Comparison of ENCODE assay signal across 13 cellular contexts in genomic region chr11:20113147-20113435, GRCh38. TPM values are rescaled to one million over a fixed set of nuclear protein-coding genes. Genes with fewer than 3 reads are reported as not detected.
DNase-seq lines count a peak whose midpoint lies in the region; ATAC-seq, FAIRE-seq and TF ChIP-seq lines count a peak whose summit lies in the region.
"Had no signal": no experiment of that assay in that cellular context is flagged by ENCODE, and none has a peak within 500 bp of the region (broad histone marks: within the 10 kb centered on the region; RNA-seq: fewer than 3 reads in every experiment).

No MANE protein-coding gene starts in this region.

- H2AFZ ChIP-seq in OCI-LY3 (ENCODE audit: low read depth, low read length) (no peak overlapping the region), keratinocyte (ENCODE audit: control insufficient read depth, low read length) (peak overlapping the region; percentile 99)

- DNase-seq in MCF 10A (ENCODE audit: unreplicated experiment): peak; percentile 66
- no peak for DNase-seq in keratinocyte (ENCODE audit: low read depth, low spot score)
- no peak for DNase-seq in left lobe of liver (ENCODE audit: low spot score)
- DNase-seq in anterior cingulate cortex (lab: John Stamatoyannopoulos, UW): no peak
- DNase-seq: activated naive CD4-positive, alpha-beta T cell treated with anti-CD3 and anti-CD28 coated beads, Interleukin-2, amount 50 U/mL, for 16 hours; effector memory CD4-positive, alpha-beta T cell; retina had no signal

- H4K20me1 ChIP-seq in OCI-LY3 (ENCODE audit: insufficient read depth, low read length) (no peaks in the 10 kb centered on the region), keratinocyte (ENCODE audit: control insufficient read depth, extremely low read depth, insufficient read depth, low read length) (peaks cover 10% of the 10 kb centered on the region)

- intact Hi-C loops in MCF 10A (cut with micrococcal nuclease): loop anchor here (5.0 kb wide), 1 partner anchor 76 kb away; no protein-coding TSS in a partner anchor

- no peaks in the 10 kb centered on the region for H3K27me3 Mint-ChIP-seq in MCF 10A (ENCODE audit: insufficient read depth, unreplicated experiment)

- peak overlapping the region; percentile 49 for H3K27ac Mint-ChIP-seq in MCF 10A (ENCODE audit: low read depth, unreplicated experiment)

- H3K4me2 ChIP-seq in OCI-LY3 (ENCODE audit: low read length) (peak overlapping the region; percentile 26), keratinocyte (ENCODE audit: control insufficient read depth, extremely low read depth, insufficient read depth, low read depth, low read length) (peak overlapping the region; percentile 94)

- peaks cover 50% of the 10 kb centered on the region for H3K4me1 Mint-ChIP-seq in MCF 10A (ENCODE audit: insufficient read depth, unreplicated experiment)

- no peak for FAIRE-seq in keratinocyte (lab: Jason Lieb, UNC)

- peaks cover 97% of the 10 kb centered on the region for H3K36me3 Mint-ChIP-seq in MCF 10A (ENCODE audit: insufficient read depth, unreplicated experiment)

- H3K9me3 ChIP-seq in OCI-LY3 (ENCODE audit: insufficient read depth, low read length) (no peaks in the 10 kb centered on the region), keratinocyte (ENCODE audit: control insufficient read depth, low read depth, low read length) (no peaks in the 10 kb centered on the region)
- H3K9me3 ChIP-seq: tibial nerve had no signal

- H3K27me3 ChIP-seq in OCI-LY3 (ENCODE audit: low read depth, low read length): peaks cover 17% of the 10 kb centered on the region; the same call in 1 of the 2 replicates
- no peaks in the 10 kb centered on the region for H3K27me3 ChIP-seq in keratinocyte (ENCODE audit: control insufficient read depth, extremely low read depth, insufficient read depth, low read length)
- H3K27me3 ChIP-seq: tibial nerve had no signal

- peak overlapping the region; percentile 23 for H3K4me3 Mint-ChIP-seq in MCF 10A (ENCODE audit: unreplicated experiment)

- BruUV-seq in MCF 10A (replicated peaks; lab: Mats Ljungman, UMichigan): no TSS peak

- CTCF ChIA-PET in MCF 10A (lab: Yijun Ruan, JAX): interaction anchor here (0.6 to 10.4 kb wide), 18 partner anchors 14 to 790 kb away, joined by 3 to 115 read pairs (median 16); no protein-coding TSS in a partner anchor

- no peaks in the 10 kb centered on the region for H3K36me3 ChIP-seq in OCI-LY3 (replicated peaks; ENCODE audit: low read depth, low read length)
- peaks cover 6 to 10% of the 10 kb centered on the region in 2 experiments for H3K36me3 ChIP-seq in keratinocyte (ENCODE audit: control insufficient read depth in 2 of 2, extremely low read depth in 1 of 2, insufficient read depth in 2 of 2, low read length in 2 of 2)

- POLR2A ChIA-PET in MCF 10A (lab: Yijun Ruan, JAX): interaction anchor here (0.8 to 5.7 kb wide), 25 partner anchors 13 to 835 kb away, joined by 3 to 95 read pairs (median 8); no protein-coding TSS in a partner anchor

- TF ChIP-seq CTCF in OCI-LY3 (IDR thresholded peaks at IDR 0.05; ENCODE audit: low read depth, low read length) (no peak), MCF 10A (IDR thresholded peaks at IDR 0.05; ENCODE audit: unreplicated experiment) (no peak), keratinocyte (optimal IDR thresholded peaks at IDR 0.05 in 1 of 3, IDR thresholded peaks at IDR 0.05 in 1 of 3, conservative IDR thresholded peaks at IDR 0.05 in 1 of 3; ENCODE audit: extremely low read depth in 1 of 3, insufficient read depth in 2 of 3, low read length in 3 of 3) (no peak)

- no peaks in the 10 kb centered on the region for H3K79me2 ChIP-seq in OCI-LY3 (ENCODE audit: low read length)
- no peaks in the 10 kb centered on the region for H3K79me2 ChIP-seq in keratinocyte (ENCODE audit: control insufficient read depth, insufficient read depth, low read length)

- H3K9ac ChIP-seq in OCI-LY3 (ENCODE audit: low read length) (no peak overlapping the region), keratinocyte (ENCODE audit: control insufficient read depth, extremely low read depth, insufficient read depth, low read length) (peak overlapping the region; percentile 87)

- peaks cover 2% of the 10 kb centered on the region for H3K9me1 ChIP-seq in keratinocyte (ENCODE audit: control insufficient read depth, extremely low read depth, insufficient read depth, low read length)

- no peaks in the 10 kb centered on the region for H3K9me3 Mint-ChIP-seq in MCF 10A (ENCODE audit: unreplicated experiment)

- no peak overlapping the region for H3K27ac ChIP-seq in OCI-LY3 (ENCODE audit: low read length)
- H3K27ac ChIP-seq in keratinocyte (ENCODE audit: control insufficient read depth, insufficient read depth, low read length): peak overlapping the region; percentile 99
- peak overlapping the region; percentile 68 for H3K27ac ChIP-seq in temporal lobe (ENCODE audit: low read depth, low read length)

- H3K4me3 ChIP-seq in OCI-LY3 (ENCODE audit: low read length) (no peak overlapping the region), keratinocyte (ENCODE audit: control insufficient read depth in 2 of 3, extremely low read depth in 1 of 3, insufficient read depth in 2 of 3, low read depth in 1 of 3, low read length in 3 of 3) (peak overlapping the region in 2 of 3 experiments; percentile 29 to 64)
- H3K4me3 ChIP-seq: tibial nerve had no signal

- no peak for ATAC-seq in GM19452 (IDR thresholded peaks at IDR 0.05; ENCODE audit: unreplicated experiment)
- no peak for ATAC-seq in GM18907 (IDR thresholded peaks at IDR 0.05; ENCODE audit: unreplicated experiment)
- no peak for ATAC-seq in left lobe of liver

- H3K4me1 ChIP-seq in OCI-LY3 (ENCODE audit: low read length) (peaks cover 15% of the 10 kb centered on the region), keratinocyte (ENCODE audit: control insufficient read depth, extremely low read depth, insufficient read depth, low read length) (peaks cover 36% of the 10 kb centered on the region)

- dilution Hi-C loops in keratinocyte (cut with MboI; ENCODE audit: extremely low pct_ligation_motif_present, low sequenced_read_pairs): no loop called here

RNA-seq across cellular contexts. Expression of gene DBX1, which starts 47.2 kb away (rescaled TPM):
- total RNA-seq in MCF 10A (2022) (not detected in 2 replicates), temporal lobe (not detected), left lobe of liver (not detected)
- not detected in 3 replicates for polyA plus RNA-seq in keratinocyte
- polyA plus RNA-seq in keratinocyte (2011; ENCODE audit: low read depth): not detected
- polyA plus RNA-seq in keratinocyte (2011; cell fraction: cytosol; rRNA removed): not detected in 2 replicates
- not detected in 2 replicates for polyA plus RNA-seq in keratinocyte (2011; cell fraction: nucleus; rRNA removed)
- not detected in 2 replicates for polyA plus RNA-seq in keratinocyte (2012; ENCODE audit: low replicate concordance)
- polyA minus RNA-seq in keratinocyte: not detected in 3 replicates
- polyA minus RNA-seq in keratinocyte (2011; cell fraction: cytosol; rRNA and poly(A)+ RNA removed): not detected
- not detected in 2 replicates for polyA minus RNA-seq in keratinocyte (2011; cell fraction: nucleus; rRNA and poly(A)+ RNA removed)
- total RNA-seq: mucosa of gallbladder, tibial nerve had no signal
